ENCODE assay signal across 11 cellular contexts in genomic region chr10:119113805-119114732, GRCh38. TPM values are rescaled to one million over a fixed set of nuclear protein-coding genes. Genes with fewer than 3 reads are reported as not detected.
DNase-seq lines count a peak whose midpoint lies in the region; ATAC-seq and TF ChIP-seq lines count a peak whose summit lies in the region.
"Had no signal": no experiment of that assay in that cellular context is flagged by ENCODE, and none has a peak within 500 bp of the region (broad histone marks: within the 10 kb centered on the region; RNA-seq: fewer than 3 reads in every experiment).

No MANE protein-coding gene starts in this region.

- WGBS in mesendoderm (ENCODE audit: extremely low coverage, insufficient coverage, low lambda C conversion rate), result no CpG with 5 or more reads among the region's 11 CpGs

- intact Hi-C loops in gastrocnemius medialis (cut with DNase I; ENCODE audit: low total_unique reads), result loop anchor here (5.0 kb wide), 1 partner anchor 82 kb away; no protein-coding TSS in a partner anchor

- no peak overlapping the region for H3K18ac ChIP-seq in mesendoderm (ENCODE audit: low read length)

- in situ Hi-C loops in gastrocnemius medialis (cut with MboI; ENCODE audit: low sequenced_read_pairs in 4 of 4), result no loop called here

- ATAC-seq in gastrocnemius medialis (peak; percentile 85 to 98), HG03432 (IDR thresholded peaks at IDR 0.05; ENCODE audit: unreplicated experiment) (no peak)
- ATAC-seq: GM23338 had no signal

- no peaks in the 10 kb centered on the region for H3K79me2 ChIP-seq in mesendoderm (ENCODE audit: control insufficient read depth, insufficient read depth, low read length)

- no peaks in the 10 kb centered on the region for H3K79me1 ChIP-seq in mesendoderm (ENCODE audit: low read length)

- no peak overlapping the region for H3K23ac ChIP-seq in mesendoderm (ENCODE audit: low read length)

- H2BK120ac ChIP-seq in mesendoderm (ENCODE audit: low read depth, low read length), result no peak overlapping the region

- no peak overlapping the region for H3K4ac ChIP-seq in mesendoderm (ENCODE audit: low read depth, low read length)

- DNase-seq in GM03348 (ENCODE audit: low spot score) (peak; percentile 89), OCI-M2 (lab: John Stamatoyannopoulos, UW; ENCODE audit: unreplicated experiment) (peak; percentile 28), epithelial cell of esophagus (ENCODE audit: low read depth) (peak; percentile 65), gastrocnemius medialis (peak in 1 of 2 donors; percentile 63), NCI-H1436 (lab: John Stamatoyannopoulos, UW) (no peak), NCI-H2227 (lab: John Stamatoyannopoulos, UW; ENCODE audit: unreplicated experiment) (no peak), mesendoderm (no peak)
- DNase-seq: activated gamma-delta T cell, Right ventricle myocardium superior had no signal

- peaks cover 5 to 13% of the 10 kb centered on the region in 2 donors for H3K4me1 ChIP-seq in gastrocnemius medialis
- no peaks in the 10 kb centered on the region for H3K4me1 ChIP-seq in mesendoderm (ENCODE audit: control insufficient read depth, low read depth, low read length)

- no peak overlapping the region for H3K4me2 ChIP-seq in mesendoderm (ENCODE audit: low read length)
- H3K4me2 ChIP-seq: GM23338 had no signal

- H4K5ac ChIP-seq in mesendoderm (ENCODE audit: low read length), result no peak overlapping the region

- no peak overlapping the region for H2AK5ac ChIP-seq in mesendoderm (ENCODE audit: low read length)

- H2BK15ac ChIP-seq in mesendoderm (replicated peaks; ENCODE audit: low read depth), result no peak overlapping the region

- H4K8ac ChIP-seq in mesendoderm (ENCODE audit: low read depth, low read length), result no peak overlapping the region

- no peak overlapping the region for H3K9ac ChIP-seq in mesendoderm (ENCODE audit: low read length)

- no peaks in the 10 kb centered on the region for H3K27me3 ChIP-seq in gastrocnemius medialis
- H3K27me3 ChIP-seq in mesendoderm (ENCODE audit: insufficient read depth, low read length, poor library complexity), result no peaks in the 10 kb centered on the region

- no peak for TF ChIP-seq CTCF in epithelial cell of esophagus (IDR thresholded peaks at IDR 0.05; ENCODE audit: insufficient read depth, low read depth, low read length, missing control alignments)
- TF ChIP-seq CTCF in gastrocnemius medialis (IDR thresholded peaks at IDR 0.05 in 4 of 5, conservative IDR thresholded peaks at IDR 0.05 in 1 of 5), result no peak

- H3K4me3 ChIP-seq in epithelial cell of esophagus (ENCODE audit: low read length) (no peak overlapping the region), gastrocnemius medialis (no peak overlapping the region), mesendoderm (ENCODE audit: low read length) (no peak overlapping the region)
- H3K4me3 ChIP-seq: GM23338 had no signal

- no peak for TF ChIP-seq POLR2A in gastrocnemius medialis (IDR thresholded peaks at IDR 0.05)

- H3K36me3 ChIP-seq in gastrocnemius medialis (peaks cover 0 to 43% of the 10 kb centered on the region in 2 donors), mesendoderm (ENCODE audit: control insufficient read depth, insufficient read depth, low read length) (peaks cover 8% of the 10 kb centered on the region)

- no peaks in the 10 kb centered on the region for H3K9me3 ChIP-seq in gastrocnemius medialis

- no peak overlapping the region for H3K56ac ChIP-seq in mesendoderm (ENCODE audit: low read length)

- H3K27ac ChIP-seq in gastrocnemius medialis, result peak overlapping the region; percentile 77 to 84 (median 78)
- H3K27ac ChIP-seq in mesendoderm (ENCODE audit: low read depth, low read length), result no peak overlapping the region

- H2BK5ac ChIP-seq in mesendoderm (ENCODE audit: low read length), result no peak overlapping the region

RNA-seq across cellular contexts. Expression of gene DENND10, which starts 10.2 kb away (rescaled TPM):
- total RNA-seq in gastrocnemius medialis, result 10 to 100 TPM; 25.7 to 59.5 (median 43.7) TPM
- 59.7 TPM for polyA plus RNA-seq in mesendoderm (2013, experiment 1 of 2)
- polyA plus RNA-seq in mesendoderm (2013, experiment 2 of 2), result 60.9 TPM

RNA-seq across cellular contexts. Expression of gene EIF3A, which starts 33.5 kb away (rescaled TPM):
- total RNA-seq in gastrocnemius medialis, result 100 to 1,000 TPM; 136 to 240 (median 191) TPM
- 166 TPM for polyA plus RNA-seq in mesendoderm (2013, experiment 1 of 2)
- 166 TPM for polyA plus RNA-seq in mesendoderm (2013, experiment 2 of 2)

RNA-seq across cellular contexts. Expression of gene SFXN4, which starts 51.4 kb away (rescaled TPM):
- 10 to 100 TPM; 25.6 to 69.7 (median 39.8) TPM for total RNA-seq in gastrocnemius medialis
- polyA plus RNA-seq in mesendoderm (2013, experiment 1 of 2), result 40.0 TPM
- polyA plus RNA-seq in mesendoderm (2013, experiment 2 of 2), result 39.8 TPM

Comparison
In these comparisons a context has a peak if more than half of its experiments do, and no peak if none do; other contexts are left out.
1. DNase-seq: peak in GM03348 (single experiment), OCI-M2 (single experiment) and epithelial cell of esophagus (single experiment); none in NCI-H1436 (single experiment), NCI-H2227 (single experiment) and mesendoderm (single experiment).